ENCODE assay signal across 9 cellular contexts in genomic region chr2:196376984-196377877, GRCh38.
DNase-seq lines count a peak whose midpoint lies in the region; ATAC-seq and FAIRE-seq lines count a peak whose summit lies in the region.
"Had no signal": no experiment of that assay in that cellular context is flagged by ENCODE, and none has a peak within 500 bp of the region (broad histone marks: within the 10 kb centered on the region; RNA-seq: fewer than 3 reads in every experiment).

No MANE protein-coding gene starts in this region.

- WGBS in small intestine, 3 donors, result 77 to 83% (median 80%) methylated on average over 8 of the region's 8 CpGs

- no peak overlapping the region for H3K27ac ChIP-seq in small intestine (ENCODE audit: low read depth in 1 of 2, low read length in 1 of 2)
- H3K27ac ChIP-seq: KMS-11 had no signal

- no peak overlapping the region for H3K27ac Mint-ChIP-seq in activated CD4-positive, alpha-beta T cell treated with anti-CD3 and anti-CD28 coated beads, Interleukin-2, amount 10 ng/mL, durations not matched to agents 24 days and 14 days
- H3K27ac Mint-ChIP-seq in activated naive CD4-positive, alpha-beta T cell treated with anti-CD3 and anti-CD28 coated beads, Interleukin-2, amount 50 U/mL, for 72 hours, result peak overlapping the region in 1 of 2 donors; percentile 17

- H3K4me3 Mint-ChIP-seq in activated CD4-positive, alpha-beta T cell treated with anti-CD3 and anti-CD28 coated beads, Interleukin-2, amount 10 ng/mL, durations not matched to agents 24 days and 14 days, result no peak overlapping the region

- no peaks in the 10 kb centered on the region for H3K27me3 ChIP-seq in small intestine (ENCODE audit: control insufficient read depth in 2 of 2, insufficient read depth in 2 of 2, low read length in 2 of 2)

- peak; percentile 64 for ATAC-seq in HG02759 (IDR thresholded peaks at IDR 0.05; ENCODE audit: unreplicated experiment)
- ATAC-seq in activated naive CD4-positive, alpha-beta T cell treated with anti-CD3 and anti-CD28 coated beads, Interleukin-2, amount 50 U/mL, for 72 hours, result peak; percentile 58 to 87

- no peaks in the 10 kb centered on the region for H3K36me3 ChIP-seq in small intestine (ENCODE audit: control insufficient read depth in 2 of 2, insufficient read depth in 2 of 2, low read length in 2 of 2)

- DNase-seq in activated CD4-positive, alpha-beta T cell treated with anti-CD3 and anti-CD28 coated beads, Interleukin-2, amount 50 U/mL, for 48 hours, result peak; percentile 40 to 56
- DNase-seq in activated CD4-positive, alpha-beta T cell treated with anti-CD3 and anti-CD28 coated beads, Interleukin-2, amount 10 ng/mL, durations not matched to agents 24 days and 14 days, result no peak
- DNase-seq in activated naive CD4-positive, alpha-beta T cell treated with anti-CD3 and anti-CD28 coated beads, Interleukin-2, amount 50 U/mL, for 72 hours (ENCODE audit: low spot score in 2 of 2), result peak; percentile 7 to 64
- DNase-seq in stimulated activated CD8-positive, alpha-beta memory T cell treated with anti-CD3 and anti-CD28 coated beads, Interleukin-15, amount 100 ng/mL, for 48 hours (ENCODE audit: low read depth in 2 of 2), result peak; percentile 19 to 26
- no peak for DNase-seq in NCI-H345 treated with DMSO at 0.1 percent for 48 hours (lab: John Stamatoyannopoulos, UW; ENCODE audit: unreplicated experiment)
- no peak for DNase-seq in DMS 273 (lab: John Stamatoyannopoulos, UW; ENCODE audit: unreplicated experiment)
- DNase-seq in small intestine, result no peak

- no peaks in the 10 kb centered on the region for H3K27me3 Mint-ChIP-seq in activated CD4-positive, alpha-beta T cell treated with anti-CD3 and anti-CD28 coated beads, Interleukin-2, amount 10 ng/mL, durations not matched to agents 24 days and 14 days

- H3K4me1 ChIP-seq in small intestine (ENCODE audit: control insufficient read depth in 2 of 2, insufficient read depth in 1 of 2, low read depth in 1 of 2, low read length in 1 of 2), result no peaks in the 10 kb centered on the region

- no peak for FAIRE-seq in small intestine (lab: Jason Lieb, UNC)

- H3K9me3 ChIP-seq in small intestine (ENCODE audit: control insufficient read depth, low read depth), result no peaks in the 10 kb centered on the region

- H3K4me3 ChIP-seq in small intestine (ENCODE audit: low read depth in 1 of 2, low read length in 2 of 2), result no peak overlapping the region

- intact Hi-C loops in activated CD4-positive, alpha-beta T cell treated with anti-CD3 and anti-CD28 coated beads, Interleukin-2, amount 10 ng/mL, durations not matched to agents 24 days and 14 days (cut with micrococcal nuclease), result no loop called here

- no peaks in the 10 kb centered on the region for H3K36me3 Mint-ChIP-seq in activated CD4-positive, alpha-beta T cell treated with anti-CD3 and anti-CD28 coated beads, Interleukin-2, amount 10 ng/mL, durations not matched to agents 24 days and 14 days (ENCODE audit: low read depth)
- H3K36me3 Mint-ChIP-seq in activated naive CD4-positive, alpha-beta T cell treated with anti-CD3 and anti-CD28 coated beads, Interleukin-2, amount 50 U/mL, for 72 hours, result peaks cover 0 to 8% of the 10 kb centered on the region in 2 donors

- H3K9me3 Mint-ChIP-seq in activated CD4-positive, alpha-beta T cell treated with anti-CD3 and anti-CD28 coated beads, Interleukin-2, amount 10 ng/mL, durations not matched to agents 24 days and 14 days, result no peaks in the 10 kb centered on the region
- peaks cover 0 to 7% of the 10 kb centered on the region in 2 donors for H3K9me3 Mint-ChIP-seq in activated naive CD4-positive, alpha-beta T cell treated with anti-CD3 and anti-CD28 coated beads, Interleukin-2, amount 50 U/mL, for 72 hours

- H3K4me1 Mint-ChIP-seq in activated CD4-positive, alpha-beta T cell treated with anti-CD3 and anti-CD28 coated beads, Interleukin-2, amount 10 ng/mL, durations not matched to agents 24 days and 14 days, result peaks cover 3% of the 10 kb centered on the region

Comparison
In these comparisons a context has a peak if more than half of its experiments do, and no peak if none do; other contexts are left out.
1. DNase-seq: peak in activated CD4-positive, alpha-beta T cell treated with anti-CD3 and anti-CD28 coated beads, Interleukin-2, amount 50 U/mL, for 48 hours (2 of 2), activated naive CD4-positive, alpha-beta T cell treated with anti-CD3 and anti-CD28 coated beads, Interleukin-2, amount 50 U/mL, for 72 hours (2 of 2) and stimulated activated CD8-positive, alpha-beta memory T cell treated with anti-CD3 and anti-CD28 coated beads, Interleukin-15, amount 100 ng/mL, for 48 hours (2 of 2); none in activated CD4-positive, alpha-beta T cell treated with anti-CD3 and anti-CD28 coated beads, Interleukin-2, amount 10 ng/mL, durations not matched to agents 24 days and 14 days (single experiment), NCI-H345 treated with DMSO at 0.1 percent for 48 hours (single experiment), DMS 273 (single experiment) and small intestine (single experiment).